In genomic region chr2:152759290-152760072, GRCh38 we compare ENCODE assay signal across 18 cellular contexts. TPM values are rescaled to one million over a fixed set of nuclear protein-coding genes. Genes with fewer than 3 reads are reported as not detected.
A peak's percentile ranks its signal among the peaks of the same experiment; 100 is the strongest.
DNase-seq lines count a peak whose midpoint lies in the region; ATAC-seq, FAIRE-seq and TF ChIP-seq lines count a peak whose summit lies in the region.
"Had no signal": no experiment of that assay in that cellular context is flagged by ENCODE, and none has a peak within 500 bp of the region (broad histone marks: within the 10 kb centered on the region; RNA-seq: fewer than 3 reads in every experiment).

No MANE protein-coding gene starts in this region.

- DNase-seq in D721Med (ENCODE audit: insufficient read length, low spot score) (no peak), GM12892 (ENCODE audit: insufficient read length) (no peak), GM12878 (ENCODE audit: low read depth, low spot score) (no peak), iPS-NIHi7 (ENCODE audit: extremely low spot score) (no peak), MCF 10A (ENCODE audit: unreplicated experiment) (no peak), cerebellar cortex (ENCODE audit: low spot score) (no peak), sciatic nerve (ENCODE audit: low spot score) (no peak)
- DNase-seq: ACHN; BE2C; C1 segment of cervical spinal cord; CD4-positive, CD25-positive, alpha-beta regulatory T cell; CD8-positive, alpha-beta memory T cell; COR-L47; GOT3; H7; HFFc6 had no signal

- RAD21 ChIA-PET in GM12878 (lab: Charles Lee; ENCODE audit: unreplicated experiment) = no interaction called here

- H3K36me3 Mint-ChIP-seq in MCF 10A (ENCODE audit: insufficient read depth, unreplicated experiment) = peaks cover 27% of the 10 kb centered on the region

- no peak overlapping the region for H3K27ac Mint-ChIP-seq in MCF 10A (ENCODE audit: low read depth, unreplicated experiment)
- H3K27ac Mint-ChIP-seq: HFFc6 had no signal

- BruUV-seq in GM12878 (replicated peaks; lab: Mats Ljungman, UMichigan) (no TSS peak), MCF 10A (replicated peaks; lab: Mats Ljungman, UMichigan) (no TSS peak)

- intact Hi-C loops in GM12878 (cut with micrococcal nuclease; ENCODE audit: unreplicated experiment) = loop anchor here (5.0 to 10.0 kb wide), 3 partner anchors 718 to 1615 kb away; partner anchors contain the start of gene RPRM
- intact Hi-C loops in MCF 10A (cut with micrococcal nuclease) = loop anchor here (5.0 kb wide), 1 partner anchor 408 kb away; no protein-coding TSS in a partner anchor
- intact Hi-C loops in sciatic nerve (cut with DNase I) = no loop called here

- 95% methylated on average over 6 of the region's 6 CpGs for WGBS in GM12878 (ENCODE audit: insufficient coverage, insufficient replicate concordance, low lambda C conversion rate, missing lambda C conversion rate)

- FAIRE-seq in D721Med (lab: Jason Lieb, UNC) (peak; percentile 35), GM12892 (lab: Jason Lieb, UNC) (peak; percentile 79), GM12878 (lab: Jason Lieb, UNC) (peak; percentile 59)

- no peaks in the 10 kb centered on the region for H3K9me3 ChIP-seq in GM12878 (replicated peaks; ENCODE audit: control insufficient read depth, insufficient read depth, low read length)
- H3K9me3 ChIP-seq: BE2C had no signal

- SMC1A ChIA-PET in GM12878 (lab: Charles Lee; ENCODE audit: uncharacterized antibody, unreplicated experiment) = interaction anchor here (1.2 kb wide), 1 partner anchor 29 kb away, joined by 3 read pairs; no protein-coding TSS in a partner anchor

- H3K27me3 Mint-ChIP-seq in MCF 10A (ENCODE audit: insufficient read depth, unreplicated experiment) = no peaks in the 10 kb centered on the region
- H3K27me3 Mint-ChIP-seq: CD4-positive, CD25-positive, alpha-beta regulatory T cell; CD8-positive, alpha-beta memory T cell had no signal

- H3K4me3 Mint-ChIP-seq in MCF 10A (ENCODE audit: unreplicated experiment) = no peak overlapping the region
- H3K4me3 Mint-ChIP-seq: CD4-positive, CD25-positive, alpha-beta regulatory T cell; CD8-positive, alpha-beta memory T cell; HFFc6 had no signal

- H3K27ac ChIP-seq in GM12878 (ENCODE audit: control insufficient read depth, insufficient read depth) = no peak overlapping the region

- no peak overlapping the region for H3K4me2 ChIP-seq in GM12878 (ENCODE audit: control insufficient read depth, insufficient read depth)

- no peak for TF ChIP-seq CTCF in D721Med (IDR thresholded peaks at IDR 0.05; ENCODE audit: insufficient read depth, missing control alignments)
- TF ChIP-seq CTCF in GM12878 (IDR thresholded peaks at IDR 0.05 in 2 of 3, conservative IDR thresholded peaks at IDR 0.05 in 1 of 3; ENCODE audit: control insufficient read depth in 2 of 3, extremely low read depth in 1 of 3, insufficient read depth in 1 of 3, low read depth in 3 of 3, low read length in 3 of 3) = no peak
- no peak for TF ChIP-seq CTCF in MCF 10A (IDR thresholded peaks at IDR 0.05; ENCODE audit: unreplicated experiment)

- H3K4me1 ChIP-seq in GM12878 (ENCODE audit: control insufficient read depth, insufficient read depth, low read length) = no peaks in the 10 kb centered on the region
- H3K4me1 ChIP-seq: BE2C had no signal

- H4K20me1 ChIP-seq in GM12878 (ENCODE audit: control insufficient read depth, insufficient read depth) = no peaks in the 10 kb centered on the region

- in situ Hi-C loops in GM12878 (cut with MboI) = no loop called here

- TF ChIP-seq EP300 in GM12878 (IDR thresholded peaks at IDR 0.05; ENCODE audit: borderline replicate concordance in 1 of 2, control insufficient read depth in 1 of 2, low read depth in 2 of 2, low read length in 2 of 2) = no peak

- TF ChIP-seq POLR2A in GM12892 (IDR thresholded peaks at IDR 0.05; ENCODE audit: low read depth, low read length) = no peak
- TF ChIP-seq POLR2A in GM12878 (IDR thresholded peaks at IDR 0.05; ENCODE audit: low read depth, low read length) = no peak

- TF ChIP-seq RAD21 in GM12878 (IDR thresholded peaks at IDR 0.05; ENCODE audit: insufficient read depth, low read depth, low read length) = no peak

- CTCF ChIA-PET in GM12878 (lab: Yijun Ruan, JAX) = interaction anchor here (1.1 kb wide), 1 partner anchor 145 kb away, joined by 3 read pairs; no protein-coding TSS in a partner anchor
- CTCF ChIA-PET in MCF 10A (lab: Yijun Ruan, JAX) = no interaction called here

- H3K9me3 Mint-ChIP-seq in MCF 10A (ENCODE audit: unreplicated experiment) = no peaks in the 10 kb centered on the region
- H3K9me3 Mint-ChIP-seq: CD8-positive, alpha-beta memory T cell; HFFc6 had no signal

- POLR2A ChIA-PET in GM12878 (lab: Charles Lee) (no interaction called here), MCF 10A (lab: Yijun Ruan, JAX) (interaction anchor here (0.7 kb wide), 1 partner anchor 399 kb away, joined by 3 read pairs; no protein-coding TSS in a partner anchor)

- ATAC-seq in HG02610 (IDR thresholded peaks at IDR 0.05; ENCODE audit: unreplicated experiment) (peak; percentile 45), GM12878 (peak; percentile 42; the same call in 2 of the 3 replicates), sciatic nerve (no peak)
- ATAC-seq: HCT116 had no signal

- H3K79me2 ChIP-seq in GM12878 (ENCODE audit: control insufficient read depth, insufficient read depth, low read length) = no peaks in the 10 kb centered on the region; the same call in 1 of the 2 replicates

- no peak overlapping the region for H3K9ac ChIP-seq in GM12878 (ENCODE audit: control insufficient read depth, insufficient read depth, low read length)

- no peak overlapping the region for H2AFZ ChIP-seq in GM12878 (ENCODE audit: control insufficient read depth, low read depth, low read length)

- H3K4me3 ChIP-seq in GM12878 = no peak overlapping the region

- H3K36me3 ChIP-seq in GM12878 (ENCODE audit: control insufficient read depth in 2 of 2, insufficient read depth in 2 of 2, low read length in 1 of 2) = peaks cover 2 to 7% of the 10 kb centered on the region in 2 experiments
- H3K36me3 ChIP-seq: BE2C had no signal

- H3K27me3 ChIP-seq in GM12878 (replicated peaks in 1 of 2; ENCODE audit: control insufficient read depth in 2 of 2, insufficient read depth in 2 of 2, low read length in 1 of 2) = no peaks in the 10 kb centered on the region
- H3K27me3 ChIP-seq: BE2C had no signal

- H3K4me1 Mint-ChIP-seq in MCF 10A (ENCODE audit: insufficient read depth, unreplicated experiment) = no peaks in the 10 kb centered on the region

TF ChIP-seq in GM12878, 131 proteins besides CTCF, POLR2A, EP300 and RAD21 (continues in another document):
- TF ChIP-seq MEF2B (IDR thresholded peaks at IDR 0.05; ENCODE audit: partially characterized antibody, poor library complexity, severe bottlenecking) = no peak
- TF ChIP-seq SPI1 (IDR thresholded peaks at IDR 0.05; ENCODE audit: borderline replicate concordance, insufficient read depth, low read depth, low read length) = no peak
- TF ChIP-seq, protein P1, sequence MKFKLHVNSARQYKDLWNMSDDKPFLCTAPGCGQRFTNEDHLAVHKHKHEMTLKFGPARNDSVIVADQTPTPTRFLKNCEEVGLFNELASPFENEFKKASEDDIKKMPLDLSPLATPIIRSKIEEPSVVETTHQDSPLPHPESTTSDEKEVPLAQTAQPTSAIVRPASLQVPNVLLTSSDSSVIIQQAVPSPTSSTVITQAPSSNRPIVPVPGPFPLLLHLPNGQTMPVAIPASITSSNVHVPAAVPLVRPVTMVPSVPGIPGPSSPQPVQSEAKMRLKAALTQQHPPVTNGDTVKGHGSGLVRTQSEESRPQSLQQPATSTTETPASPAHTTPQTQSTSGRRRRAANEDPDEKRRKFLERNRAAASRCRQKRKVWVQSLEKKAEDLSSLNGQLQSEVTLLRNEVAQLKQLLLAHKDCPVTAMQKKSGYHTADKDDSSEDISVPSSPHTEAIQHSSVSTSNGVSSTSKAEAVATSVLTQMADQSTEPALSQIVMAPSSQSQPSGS (IDR thresholded peaks at IDR 0.05; ENCODE audit: low read length) = no peak
- TF ChIP-seq BACH1 (IDR thresholded peaks at IDR 0.05; ENCODE audit: borderline replicate concordance) = no peak

RNA-seq across cellular contexts. Expression of gene ARL6IP6, which starts 41.1 kb away (rescaled TPM):
- polyA plus RNA-seq in GM12892 (2012; ENCODE audit: missing spikeins) = 29.9 TPM
- total RNA-seq in GM12878 (2013; cell fraction: nucleolus; rRNA removed) = 52.3 and 58.3 TPM in 2 replicates
- total RNA-seq in GM12878 (2014; rRNA removed) = 15.8 and 21.1 TPM in 2 replicates
- 23.4 and 25.8 TPM in 2 replicates for total RNA-seq in GM12878 (2014; rRNA removed; fragmentation: Illumina TruSeq; extraction: Trizol)
- 23.5 and 26.6 TPM in 2 replicates for total RNA-seq in GM12878 (2021)
- polyA plus RNA-seq in GM12878 (2011; ENCODE audit: low read depth) = 16.8 TPM
- 87.3 and 130 TPM in 2 replicates for polyA plus RNA-seq in GM12878 (2011; rRNA removed)
- 27.4 and 39.7 TPM in 2 replicates for polyA plus RNA-seq in GM12878 (2011; cell fraction: cytosol; rRNA removed)
- polyA plus RNA-seq in GM12878 (2011; cell fraction: nucleus; rRNA removed) = 71.2 and 88.7 TPM in 2 replicates
- 14.3 and 19.4 TPM in 2 replicates for polyA plus RNA-seq in GM12878 (2012)
- polyA plus RNA-seq in GM12878 (2014; fragmentation: Illumina TruSeq; extraction: Trizol) = 31.7 and 48.0 TPM in 2 replicates
- polyA plus RNA-seq in GM12878 (2014; fragmentation: Nextera tagmentation; extraction: Ambion mirVana) = 10 to 100 TPM; 18.0 to 30.1 TPM
- polyA plus RNA-seq in GM12878 (2014; rRNA removed) = 18.1 and 19.5 TPM in 2 replicates
- polyA plus RNA-seq in GM12878 (2016; fragmentation: Nextera tagmentation; extraction: Ambion mirVana) = 10 to 100 TPM; 48.5 to 51.5 TPM
- polyA minus RNA-seq in GM12878 (2011; rRNA and poly(A)+ RNA removed) = 27.0 and 29.3 TPM in 2 replicates
- polyA minus RNA-seq in GM12878 (2011; cell fraction: cytosol; rRNA and poly(A)+ RNA removed) = 6.9 and 9.1 TPM in 2 replicates
- polyA minus RNA-seq in GM12878 (2011; cell fraction: nucleus; rRNA and poly(A)+ RNA removed) = 18.9 and 25.4 TPM in 2 replicates
- 18.9 and 23.7 TPM in 2 replicates for total RNA-seq in MCF 10A (2022)
- 17.5 TPM for total RNA-seq in sciatic nerve

RNA-seq across cellular contexts. Expression of gene PRPF40A, which starts 42.2 kb away (rescaled TPM):
- polyA plus RNA-seq in GM12892 (2012; ENCODE audit: missing spikeins) = 94.6 TPM
- total RNA-seq in GM12878 (2013; cell fraction: nucleolus; rRNA removed) = 399 and 423 TPM in 2 replicates
- total RNA-seq in GM12878 (2014; rRNA removed) (123 and 139 TPM in 2 replicates), GM12878 (2014; rRNA removed; fragmentation: Illumina TruSeq; extraction: Trizol) (159 and 164 TPM in 2 replicates), GM12878 (2021) (145 and 151 TPM in 2 replicates), MCF 10A (2022) (140 and 147 TPM in 2 replicates), sciatic nerve (88.8 TPM)
- polyA plus RNA-seq in GM12878 (2011; ENCODE audit: low read depth) = 32.0 TPM
- polyA plus RNA-seq in GM12878 (2011; rRNA removed) (145 and 175 TPM in 2 replicates), GM12878 (2014; fragmentation: Illumina TruSeq; extraction: Trizol) (143 and 160 TPM in 2 replicates), GM12878 (2014; fragmentation: Nextera tagmentation; extraction: Ambion mirVana) (100 to 1,000 TPM in 1 of 2 experiments, 10 to 100 TPM in 1; 97.8 to 117 TPM), GM12878 (2014; rRNA removed) (90.8 and 131 TPM in 2 replicates), GM12878 (2016; fragmentation: Nextera tagmentation; extraction: Ambion mirVana) (100 to 1,000 TPM; 189 to 197 TPM)
- 85.3 and 127 TPM in 2 replicates for polyA plus RNA-seq in GM12878 (2011; cell fraction: cytosol; rRNA removed)
- polyA plus RNA-seq in GM12878 (2011; cell fraction: nucleus; rRNA removed) = 285 and 290 TPM in 2 replicates
- polyA plus RNA-seq in GM12878 (2012) = 47.0 and 71.4 TPM in 2 replicates
- 242 and 408 TPM in 2 replicates for polyA minus RNA-seq in GM12878 (2011; rRNA and poly(A)+ RNA removed)
- polyA minus RNA-seq in GM12878 (2011; cell fraction: cytosol; rRNA and poly(A)+ RNA removed) = 51.6 and 67.1 TPM in 2 replicates
- polyA minus RNA-seq in GM12878 (2011; cell fraction: nucleus; rRNA and poly(A)+ RNA removed) = 208 and 363 TPM in 2 replicates
